Comparison of ENCODE assay signal across 8 cellular contexts in the genomic region with DNA sequence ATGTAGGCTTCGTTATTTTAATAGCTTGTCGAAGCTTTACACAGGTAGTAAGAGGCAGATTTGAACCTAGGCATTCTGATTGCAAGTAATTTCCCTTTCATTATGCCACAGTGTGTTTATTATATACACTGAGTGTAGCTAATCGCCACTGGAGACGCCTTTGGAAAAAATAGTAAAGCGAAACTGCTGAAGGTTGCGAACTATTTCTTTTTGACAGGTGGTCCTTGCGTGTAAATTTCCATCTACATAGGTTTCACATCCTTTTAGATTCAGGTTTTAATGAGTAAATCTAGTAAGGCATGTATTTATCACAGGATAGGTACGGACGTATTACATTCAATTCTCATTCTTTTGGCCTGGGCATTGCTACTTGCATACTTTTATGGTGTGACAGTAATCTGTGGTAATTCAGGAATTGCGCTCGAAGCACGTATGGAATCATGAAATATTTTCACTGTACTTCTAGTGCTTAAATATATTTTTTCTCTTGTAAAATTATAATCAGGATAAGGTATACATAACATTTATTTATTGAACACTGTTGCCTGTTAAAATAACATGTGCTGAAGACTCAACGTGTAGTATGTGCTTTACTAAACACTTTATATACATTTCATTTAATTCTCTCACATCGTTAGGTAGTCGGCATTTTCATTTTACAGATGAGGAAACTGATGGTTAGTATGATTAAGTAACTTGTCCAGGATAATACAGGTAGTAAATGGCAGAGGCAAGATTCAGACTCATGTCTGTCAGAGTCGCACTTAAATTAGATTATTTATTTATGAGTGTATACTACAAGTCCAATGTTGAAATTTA. TPM values are rescaled to one million over a fixed set of nuclear protein-coding genes. Genes with fewer than 3 reads are reported as not detected.
A peak's percentile ranks its signal among the peaks of the same experiment; 100 is the strongest.
DNase-seq lines count a peak whose midpoint lies in the region; ATAC-seq and FAIRE-seq lines count a peak whose summit lies in the region.

No MANE protein-coding gene starts in this region.

- H3K9me2 ChIP-seq in Karpas-422 (replicated peaks; ENCODE audit: insufficient read depth, low read length): no peaks in the 10 kb centered on the region

- no peaks in the 10 kb centered on the region for H3K9me3 ChIP-seq in Karpas-422 (ENCODE audit: low read length)

- DNase-seq in activated T-cell treated with anti-CD3 and anti-CD28 coated beads, Interleukin-2, amount 50 U/mL, for 4 hours: no peak
- no peak for DNase-seq in activated T-cell treated with anti-CD3 and anti-CD28 coated beads, Interleukin-2, amount 50 U/mL, for 1 hour
- DNase-seq in Karpas-422 (no peak), hepatic stellate cell (ENCODE audit: low spot score) (peak; percentile 16), urothelium cell line (ENCODE audit: low spot score) (no peak)
- DNase-seq in activated CD4-positive, alpha-beta memory T cell treated with anti-CD3 and anti-CD28 coated beads, Interleukin-2, amount 10 ng/mL, durations not matched to agents 7 days and 5 days: no peak
- DNase-seq in stimulated activated naive CD8-positive, alpha-beta T cell treated with anti-CD3 and anti-CD28 coated beads, Interleukin-15, Interleukin-2, amounts not matched to agents 100 U/mL and 50 U/mL, for 24 hours: no peak

- H3K9ac ChIP-seq in Karpas-422 (ENCODE audit: low read length): peak overlapping the region; percentile 92

- H3K4me3 ChIP-seq in Karpas-422 (ENCODE audit: low read length): peak overlapping the region; percentile 81

- peak; percentile 6 to 12 for ATAC-seq in activated T-cell treated with anti-CD3 and anti-CD28 coated beads, Interleukin-2, amount 50 U/mL, for 4 hours
- peak; percentile 42 for ATAC-seq in stimulated activated naive CD8-positive, alpha-beta T cell treated with anti-CD3 and anti-CD28 coated beads, Interleukin-15, Interleukin-2, amounts not matched to agents 100 U/mL and 50 U/mL, for 24 hours
- no peak for ATAC-seq in GM21619 (IDR thresholded peaks at IDR 0.05; ENCODE audit: unreplicated experiment)

- H3K4me1 Mint-ChIP-seq in activated T-cell treated with anti-CD3 and anti-CD28 coated beads, Interleukin-2, amount 50 U/mL, for 4 hours (ENCODE audit: low read depth): peaks cover 59% of the 10 kb centered on the region
- peaks cover 40% of the 10 kb centered on the region for H3K4me1 Mint-ChIP-seq in activated CD4-positive, alpha-beta memory T cell treated with anti-CD3 and anti-CD28 coated beads, Interleukin-2, amount 10 ng/mL, durations not matched to agents 7 days and 5 days

- peak overlapping the region; percentile 97 for H3K27ac Mint-ChIP-seq in activated CD4-positive, alpha-beta memory T cell treated with anti-CD3 and anti-CD28 coated beads, Interleukin-2, amount 10 ng/mL, durations not matched to agents 7 days and 5 days

- CTCF ChIA-PET in activated CD4-positive, alpha-beta memory T cell treated with anti-CD3 and anti-CD28 coated beads, Interleukin-2, amount 10 ng/mL, durations not matched to agents 7 days and 5 days (lab: Charles Lee): interaction anchor here (1.1 to 3.1 kb wide), 3 partner anchors 9 to 272 kb away, joined by 5 to 9 read pairs (median 7); no protein-coding TSS in a partner anchor

- peaks cover 66% of the 10 kb centered on the region for H3K79me2 ChIP-seq in Karpas-422 (ENCODE audit: low read length)

- POLR2A ChIA-PET in activated CD4-positive, alpha-beta memory T cell treated with anti-CD3 and anti-CD28 coated beads, Interleukin-2, amount 10 ng/mL, durations not matched to agents 7 days and 5 days (lab: Charles Lee): interaction anchor here (1.1 to 3.2 kb wide), 7 partner anchors 9 to 349 kb away, joined by 3 to 55 read pairs (median 3); a partner anchor contains a TSS

- H4K20me1 ChIP-seq in Karpas-422 (ENCODE audit: insufficient read depth, low read depth, low read length): peaks cover 30% of the 10 kb centered on the region; the same call in 1 of the 2 replicates

- no peaks in the 10 kb centered on the region for H3K27me3 ChIP-seq in Karpas-422 (ENCODE audit: low read length)

- peaks cover 2% of the 10 kb centered on the region for H3K36me3 Mint-ChIP-seq in activated T-cell treated with anti-CD3 and anti-CD28 coated beads, Interleukin-2, amount 50 U/mL, for 4 hours (ENCODE audit: insufficient read depth)
- H3K36me3 Mint-ChIP-seq in activated CD4-positive, alpha-beta memory T cell treated with anti-CD3 and anti-CD28 coated beads, Interleukin-2, amount 10 ng/mL, durations not matched to agents 7 days and 5 days (ENCODE audit: low read depth): peaks cover 3% of the 10 kb centered on the region

- FAIRE-seq in urothelium cell line (lab: Jason Lieb, UNC): no peak

- peak overlapping the region; percentile 86 for H3K4me2 ChIP-seq in Karpas-422 (ENCODE audit: low read depth, low read length, poor library complexity, severe bottlenecking)

- H3K27ac ChIP-seq in Karpas-422 (ENCODE audit: low read length): peak overlapping the region; percentile 94

- H3K27me3 Mint-ChIP-seq in activated T-cell treated with anti-CD3 and anti-CD28 coated beads, Interleukin-2, amount 50 U/mL, for 4 hours (ENCODE audit: low read depth): no peaks in the 10 kb centered on the region
- H3K27me3 Mint-ChIP-seq in activated CD4-positive, alpha-beta memory T cell treated with anti-CD3 and anti-CD28 coated beads, Interleukin-2, amount 10 ng/mL, durations not matched to agents 7 days and 5 days: no peaks in the 10 kb centered on the region

- H3K36me3 ChIP-seq in Karpas-422 (ENCODE audit: insufficient read depth, low read length): no peaks in the 10 kb centered on the region; the same call in 1 of the 2 replicates

- peak overlapping the region; percentile 100 for H3K4me3 Mint-ChIP-seq in activated T-cell treated with anti-CD3 and anti-CD28 coated beads, Interleukin-2, amount 50 U/mL, for 4 hours
- peak overlapping the region; percentile 99 for H3K4me3 Mint-ChIP-seq in activated CD4-positive, alpha-beta memory T cell treated with anti-CD3 and anti-CD28 coated beads, Interleukin-2, amount 10 ng/mL, durations not matched to agents 7 days and 5 days

- H3K9me3 Mint-ChIP-seq in activated T-cell treated with anti-CD3 and anti-CD28 coated beads, Interleukin-2, amount 50 U/mL, for 4 hours: no peaks in the 10 kb centered on the region
- H3K9me3 Mint-ChIP-seq in activated CD4-positive, alpha-beta memory T cell treated with anti-CD3 and anti-CD28 coated beads, Interleukin-2, amount 10 ng/mL, durations not matched to agents 7 days and 5 days: no peaks in the 10 kb centered on the region

- peaks cover 63% of the 10 kb centered on the region for H3K4me1 ChIP-seq in Karpas-422 (ENCODE audit: low read length)

- H2AFZ ChIP-seq in Karpas-422 (ENCODE audit: low read length): no peak overlapping the region

RNA-seq across cellular contexts. Expression of a gene that starts 1.8 kb away (rescaled TPM):
- total RNA-seq in activated T-cell treated with anti-CD3 and anti-CD28 coated beads, Interleukin-2, amount 50 U/mL, for 4 hours: 100 to 1,000 TPM in 1 of 3 donors, 10 to 100 TPM in 2; 94.5 to 110 (median 96.7) TPM
- 38.0 and 88.4 TPM in 2 replicates for total RNA-seq in Karpas-422 (2014; rRNA removed; shearing (Covaris generic); ENCODE audit: low replicate concordance)
- 100 to 1,000 TPM; 101 to 109 TPM for total RNA-seq in activated CD4-positive, alpha-beta memory T cell treated with anti-CD3 and anti-CD28 coated beads, Interleukin-2, amount 10 ng/mL, durations not matched to agents 7 days and 5 days

RNA-seq across cellular contexts. Expression of a gene that starts 47.6 kb away (rescaled TPM):
- total RNA-seq in activated T-cell treated with anti-CD3 and anti-CD28 coated beads, Interleukin-2, amount 50 U/mL, for 4 hours: under 1 TPM; 0.76 to 0.94 (median 0.90) TPM
- not detected in 2 replicates for total RNA-seq in Karpas-422 (2014; rRNA removed; shearing (Covaris generic); ENCODE audit: low replicate concordance)
- 1 to 10 TPM; 1.7 to 2.0 TPM for total RNA-seq in activated CD4-positive, alpha-beta memory T cell treated with anti-CD3 and anti-CD28 coated beads, Interleukin-2, amount 10 ng/mL, durations not matched to agents 7 days and 5 days
